In the genomic region with DNA sequence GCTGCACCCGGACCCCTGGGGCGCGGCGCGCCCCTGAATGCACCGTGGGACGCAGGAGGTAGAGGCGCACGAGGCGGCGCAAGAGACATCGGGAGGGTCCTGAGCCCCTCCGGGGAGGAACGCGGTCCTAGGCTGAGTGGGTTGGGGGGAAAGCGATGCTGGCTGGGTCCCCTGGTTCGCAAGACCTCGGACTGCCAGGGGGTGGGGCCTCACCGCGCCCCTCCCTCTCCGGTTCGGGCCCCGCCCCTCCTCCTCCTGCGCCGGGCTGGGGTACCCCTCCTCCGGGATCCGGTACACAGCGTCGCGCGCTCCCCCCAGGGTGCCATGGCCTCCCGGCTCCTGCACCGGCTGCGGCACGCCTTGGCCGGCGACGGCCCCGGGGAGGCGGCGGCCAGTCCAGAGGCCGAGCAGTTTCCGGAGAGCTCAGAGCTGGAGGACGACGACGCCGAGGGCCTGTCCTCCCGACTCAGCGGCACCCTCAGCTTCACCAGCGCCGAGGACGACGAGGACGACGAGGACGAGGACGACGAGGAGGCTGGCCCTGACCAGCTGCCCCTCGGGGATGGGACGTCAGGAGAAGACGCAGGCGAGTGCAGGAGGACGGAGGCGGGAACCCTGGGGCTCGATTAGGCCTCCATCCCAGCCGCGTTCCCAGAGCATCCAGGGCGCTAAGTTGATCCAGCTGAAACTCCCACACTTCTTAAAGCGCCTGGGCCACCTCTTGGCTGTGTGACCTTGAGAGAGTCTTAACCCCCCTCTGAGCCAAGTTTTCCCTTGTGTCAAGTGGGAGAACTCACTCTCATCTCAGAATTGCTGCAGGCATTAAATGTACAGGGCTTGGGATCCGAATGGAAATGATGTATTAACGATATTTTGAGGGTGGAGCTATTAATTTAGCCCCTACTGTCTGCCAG, we compare ENCODE assay signal across 9 cellular contexts. TPM values are rescaled to one million over a fixed set of nuclear protein-coding genes. Genes with fewer than 3 reads are reported as not detected.
A peak's percentile ranks its signal among the peaks of the same experiment; 100 is the strongest.
DNase-seq lines count a peak whose midpoint lies in the region; ATAC-seq, FAIRE-seq and TF ChIP-seq lines count a peak whose summit lies in the region.
"Had no signal": no experiment of that assay in that cellular context is flagged by ENCODE, and none has a peak within 500 bp of the region (broad histone marks: within the 10 kb centered on the region; RNA-seq: fewer than 3 reads in every experiment).

No MANE protein-coding gene starts in this region.

- 28% methylated on average over 54 of the region's 71 CpGs for WGBS in HepG2 (ENCODE audit: low lambda C conversion rate)

- H3K4me2 ChIP-seq in Loucy (ENCODE audit: low read depth, low read length, poor library complexity, severe bottlenecking): peak overlapping the region; percentile 58
- H3K4me2 ChIP-seq in HepG2 (ENCODE audit: low read depth, low read length): peak overlapping the region; percentile 80

- no TSS peak for BruUV-seq in HepG2 (replicated peaks; lab: Mats Ljungman, UMichigan)

- H2AFZ ChIP-seq in Loucy (ENCODE audit: low read length): peak overlapping the region; percentile 58; the same call in 1 of the 2 replicates
- H2AFZ ChIP-seq in HepG2 (ENCODE audit: low read length): no peak overlapping the region

- TF ChIP-seq EP300 in HepG2 (IDR thresholded peaks at IDR 0.05; ENCODE audit: low read depth in 2 of 2, low read length in 2 of 2) (0 out of 4 replicates have a peak, but pooled peaks of 1 of the 2 experiments have one; percentile 3), HepG2 (CRISPR knock-in tag; IDR thresholded peaks at IDR 0.05; ENCODE audit: borderline replicate concordance) (peak; percentile 38)

- H3K4me1 ChIP-seq in Loucy (ENCODE audit: insufficient read depth, low read length, poor library complexity, severe bottlenecking) (peaks cover 8% of the 10 kb centered on the region), duodenal mucosa (ENCODE audit: control insufficient read depth in 1 of 2, insufficient read depth in 2 of 2, low read length in 2 of 2) (peaks cover 26 to 28% of the 10 kb centered on the region in 2 donors), HepG2 (ENCODE audit: insufficient read depth, low read length) (peaks cover 59% of the 10 kb centered on the region)

- CTCF ChIA-PET in HepG2 (lab: Yijun Ruan, JAX; ENCODE audit: low intra/inter-chr PET ratio, low total read pairs): interaction anchor here (1.1 kb wide), 1 partner anchor 10 kb away, joined by 4 read pairs; no protein-coding TSS in a partner anchor

- H3K9me3 ChIP-seq in Loucy (ENCODE audit: insufficient read depth, low read depth, low read length) (no peaks in the 10 kb centered on the region), duodenal mucosa (ENCODE audit: control insufficient read depth in 1 of 2, low read length in 2 of 2) (no peaks in the 10 kb centered on the region), HepG2 (ENCODE audit: low read length) (no peaks in the 10 kb centered on the region)

- peak in 1 of 2 experiments; percentile 81; a peak in 3 of 4 replicates for TF ChIP-seq POLR2A in HepG2 (IDR thresholded peaks at IDR 0.05; ENCODE audit: insufficient read depth in 1 of 2, low read depth in 2 of 2, low read length in 2 of 2)

- TF ChIP-seq CTCF in GM12864 (IDR thresholded peaks at IDR 0.05; ENCODE audit: low read depth, low read length, missing control alignments) (no peak), Loucy (conservative IDR thresholded peaks at IDR 0.05; ENCODE audit: low read length) (no peak), HepG2 (CRISPR knock-in tag; IDR thresholded peaks at IDR 0.05) (0 out of 2 replicates have a peak, but pooled peaks have one; percentile 13)

- in situ Hi-C loops in HepG2 (cut with HindIII; ENCODE audit: extremely low pct_ligation_motif_present, low pct_unique_long_range_greater_than_20kb): no loop called here

- H3K27me3 ChIP-seq in Loucy (ENCODE audit: insufficient read depth, low read length, poor library complexity, severe bottlenecking): no peaks in the 10 kb centered on the region
- H3K27me3 ChIP-seq in duodenal mucosa (ENCODE audit: control insufficient read depth in 1 of 2, insufficient read depth in 2 of 2, low read length in 2 of 2): no peaks in the 10 kb centered on the region
- no peaks in the 10 kb centered on the region for H3K27me3 ChIP-seq in HepG2 (ENCODE audit: control insufficient read depth in 1 of 2, insufficient read depth in 2 of 2, low read length in 2 of 2)

- no peak for FAIRE-seq in HepG2 (lab: Jason Lieb, UNC)
- FAIRE-seq: colon had no signal

- intact Hi-C loops in HepG2 (cut with micrococcal nuclease; ENCODE audit: unreplicated experiment): loop anchor here (2.0 to 5.0 kb wide), 3 partner anchors 48 to 98 kb away; a partner anchor contains a TSS

- no peaks in the 10 kb centered on the region for H3K79me2 ChIP-seq in Loucy (ENCODE audit: insufficient read depth, low read length)
- H3K79me2 ChIP-seq in HepG2 (ENCODE audit: insufficient read depth, low read length): no peaks in the 10 kb centered on the region

- peak overlapping the region; percentile 61 for H3K4me3 ChIP-seq in GM12864 (ENCODE audit: low read depth, low read length)
- H3K4me3 ChIP-seq in Loucy (ENCODE audit: low read length, poor library complexity, severe bottlenecking): peak overlapping the region; percentile 54
- peak overlapping the region; percentile 82 to 84 for H3K4me3 ChIP-seq in duodenal mucosa (ENCODE audit: low read depth in 1 of 2, low read length in 2 of 2)
- peak overlapping the region; percentile 71 to 87 (median 86) for H3K4me3 ChIP-seq in HepG2 (replicated peaks in 1 of 3; ENCODE audit: insufficient read depth in 1 of 3, low read depth in 2 of 3, low read length in 3 of 3)

- H3K36me3 ChIP-seq in Loucy (ENCODE audit: insufficient read depth, low read length) (no peaks in the 10 kb centered on the region), duodenal mucosa (ENCODE audit: control insufficient read depth in 1 of 2, insufficient read depth in 2 of 2, low read length in 2 of 2) (peaks cover 0 to 2% of the 10 kb centered on the region in 2 donors), HepG2 (replicated peaks in 1 of 2; ENCODE audit: control insufficient read depth in 1 of 2, insufficient read depth in 2 of 2, low read length in 2 of 2) (0 out of 5 replicates have a peak, but pooled peaks cover 0 to 4% of the 10 kb centered on the region in 2 experiments)

- TF ChIP-seq RAD21 in HepG2 (CRISPR knock-in tag; IDR thresholded peaks at IDR 0.05): peak; percentile 54; the same call in 1 of the 2 replicates

- H3F3A ChIP-seq in Loucy (ENCODE audit: low read depth): no peaks in the 10 kb centered on the region

- H3K27ac ChIP-seq in duodenal mucosa (ENCODE audit: low read depth, low read length) (peak overlapping the region; percentile 80), HepG2 (ENCODE audit: extremely low read length, insufficient read depth, low read length) (peak overlapping the region; percentile 69)

- peak overlapping the region; percentile 55 for H3K9ac ChIP-seq in Loucy (ENCODE audit: low read depth, low read length, poor library complexity, severe bottlenecking)
- H3K9ac ChIP-seq in duodenal mucosa (ENCODE audit: low read depth in 1 of 2, low read length in 2 of 2): peak overlapping the region; percentile 65 to 80
- peak overlapping the region; percentile 72 for H3K9ac ChIP-seq in HepG2 (ENCODE audit: insufficient read depth, low read depth, low read length)

- no peak for DNase-seq in GM12864 (ENCODE audit: low read depth)
- peak; percentile 54 for DNase-seq in activated CD4-positive, alpha-beta T cell treated with anti-CD3 and anti-CD28 coated beads for 48 hours
- peak; percentile 47 for DNase-seq in HepG2 (ENCODE audit: low spot score)
- DNase-seq in stimulated activated CD4-positive, alpha-beta T cell treated with anti-CD3 and anti-CD28 coated beads, Interleukin-2, amount 100 ng/mL, for 24 hours: peak; percentile 50 to 62

- POLR2A ChIA-PET in HepG2 (lab: Yijun Ruan, JAX): interaction anchor here (1.0 to 2.5 kb wide), 24 partner anchors 8 to 418 kb away, joined by 3 to 21 read pairs (median 6); a partner anchor contains a TSS

- no peaks in the 10 kb centered on the region for H3K9me2 ChIP-seq in Loucy (replicated peaks; ENCODE audit: low read depth, low read length)

- ATAC-seq in HepG2 (peak; percentile 73), HG02981 (IDR thresholded peaks at IDR 0.05; ENCODE audit: unreplicated experiment) (no peak), HG02840 (IDR thresholded peaks at IDR 0.05; ENCODE audit: low FRiP score, unreplicated experiment) (no peak)

- H4K20me1 ChIP-seq in Loucy (ENCODE audit: insufficient read depth, low read length, poor library complexity, severe bottlenecking) (no peaks in the 10 kb centered on the region), HepG2 (ENCODE audit: insufficient read depth, low read length) (no peaks in the 10 kb centered on the region)

RNA-seq across cellular contexts. Expression of a gene that starts 0.5 kb away (rescaled TPM):
- total RNA-seq in HepG2 (2016; rRNA removed; fragmentation: Illumina TruSeq; extraction: Trizol): 9.3 and 12.8 TPM in 2 replicates
- 3.2 and 4.1 TPM in 2 replicates for total RNA-seq in HepG2 (2016; cell fraction: cytosol; rRNA removed; fragmentation: Illumina TruSeq; extraction: Trizol; ENCODE audit: low read depth)
- total RNA-seq in HepG2 (2016; cell fraction: insoluble cytoplasmic fraction; rRNA removed; fragmentation: Illumina TruSeq; extraction: Trizol): 8.3 and 13.1 TPM in 2 replicates
- total RNA-seq in HepG2 (2016; cell fraction: membrane; rRNA removed; fragmentation: Illumina TruSeq; extraction: Trizol): 8.2 and 11.5 TPM in 2 replicates
- total RNA-seq in HepG2 (2016; cell fraction: nucleus; rRNA removed; fragmentation: Illumina TruSeq; extraction: Trizol): 8.8 and 9.6 TPM in 2 replicates
- 7.7 and 9.3 TPM in 2 replicates for polyA plus RNA-seq in HepG2 (2011; rRNA removed)
- polyA plus RNA-seq in HepG2 (2011; cell fraction: cytosol; rRNA removed): 5.3 and 8.0 TPM in 2 replicates
- 19.8 and 23.5 TPM in 2 replicates for polyA plus RNA-seq in HepG2 (2011; cell fraction: nucleus; rRNA removed)
- 2.8 and 3.5 TPM in 2 replicates for polyA plus RNA-seq in HepG2 (2012)
- 3.6 and 3.9 TPM in 2 replicates for polyA plus RNA-seq in HepG2 (2016; cell fraction: cytosol; fragmentation: Illumina TruSeq; extraction: Trizol; ENCODE audit: low read depth)
- 9.9 and 11.5 TPM in 2 replicates for polyA plus RNA-seq in HepG2 (2016; cell fraction: insoluble cytoplasmic fraction; fragmentation: Illumina TruSeq; extraction: Trizol; ENCODE audit: low read depth)
- 7.4 and 8.6 TPM in 2 replicates for polyA plus RNA-seq in HepG2 (2016; cell fraction: membrane; fragmentation: Illumina TruSeq; extraction: Trizol; ENCODE audit: low read depth)
- polyA plus RNA-seq in HepG2 (2016; cell fraction: nucleus; fragmentation: Illumina TruSeq; extraction: Trizol; ENCODE audit: insufficient read depth, low read depth): 12.4 and 16.9 TPM in 2 replicates
- 4.7 and 14.9 TPM in 2 replicates for polyA minus RNA-seq in HepG2 (2011; rRNA and poly(A)+ RNA removed; ENCODE audit: low replicate concordance)
- polyA minus RNA-seq in HepG2 (2011; cell fraction: cytosol; rRNA and poly(A)+ RNA removed): 5.2 and 5.3 TPM in 2 replicates
- polyA minus RNA-seq in HepG2 (2011; cell fraction: nucleus; rRNA and poly(A)+ RNA removed): 13.4 and 17.7 TPM in 2 replicates

RNA-seq across cellular contexts. Expression of a gene that starts 7.0 kb away (rescaled TPM):
- total RNA-seq in HepG2 (2016; rRNA removed; fragmentation: Illumina TruSeq; extraction: Trizol): 4.7 and 7.1 TPM in 2 replicates
- total RNA-seq in HepG2 (2016; cell fraction: cytosol; rRNA removed; fragmentation: Illumina TruSeq; extraction: Trizol; ENCODE audit: low read depth): 1.9 TPM in 2 replicates
- 3.9 and 7.3 TPM in 2 replicates for total RNA-seq in HepG2 (2016; cell fraction: insoluble cytoplasmic fraction; rRNA removed; fragmentation: Illumina TruSeq; extraction: Trizol)
- 1.4 and 2.9 TPM in 2 replicates for total RNA-seq in HepG2 (2016; cell fraction: membrane; rRNA removed; fragmentation: Illumina TruSeq; extraction: Trizol)
- 0.78 and 1.0 TPM in 2 replicates for total RNA-seq in HepG2 (2016; cell fraction: nucleus; rRNA removed; fragmentation: Illumina TruSeq; extraction: Trizol)
- 1.8 and 2.5 TPM in 2 replicates for polyA plus RNA-seq in HepG2 (2011; rRNA removed)
- 4.6 and 5.7 TPM in 2 replicates for polyA plus RNA-seq in HepG2 (2011; cell fraction: cytosol; rRNA removed)
- 1.7 and 1.9 TPM in 2 replicates for polyA plus RNA-seq in HepG2 (2011; cell fraction: nucleus; rRNA removed)
- polyA plus RNA-seq in HepG2 (2012): 2.2 and 3.6 TPM in 2 replicates
- polyA plus RNA-seq in HepG2 (2016; cell fraction: cytosol; fragmentation: Illumina TruSeq; extraction: Trizol; ENCODE audit: low read depth): 1.7 and 2.4 TPM in 2 replicates
- 8.8 and 10.1 TPM in 2 replicates for polyA plus RNA-seq in HepG2 (2016; cell fraction: insoluble cytoplasmic fraction; fragmentation: Illumina TruSeq; extraction: Trizol; ENCODE audit: low read depth)
- 1.5 and 1.8 TPM in 2 replicates for polyA plus RNA-seq in HepG2 (2016; cell fraction: membrane; fragmentation: Illumina TruSeq; extraction: Trizol; ENCODE audit: low read depth)
- 3.3 and 3.6 TPM in 2 replicates for polyA plus RNA-seq in HepG2 (2016; cell fraction: nucleus; fragmentation: Illumina TruSeq; extraction: Trizol; ENCODE audit: insufficient read depth, low read depth)
- 1.7 and 2.9 TPM in 2 replicates for polyA minus RNA-seq in HepG2 (2011; rRNA and poly(A)+ RNA removed; ENCODE audit: low replicate concordance)
- polyA minus RNA-seq in HepG2 (2011; cell fraction: cytosol; rRNA and poly(A)+ RNA removed): 1.3 TPM in 1 of 2 replicates, not detected in the other
- 1.3 and 1.7 TPM in 2 replicates for polyA minus RNA-seq in HepG2 (2011; cell fraction: nucleus; rRNA and poly(A)+ RNA removed)

RNA-seq across cellular contexts. Expression of a gene that starts 21.7 kb away (rescaled TPM):
- total RNA-seq in HepG2 (2016; rRNA removed; fragmentation: Illumina TruSeq; extraction: Trizol): 123 and 139 TPM in 2 replicates
- total RNA-seq in HepG2 (2016; cell fraction: cytosol; rRNA removed; fragmentation: Illumina TruSeq; extraction: Trizol; ENCODE audit: low read depth): 108 and 125 TPM in 2 replicates
- total RNA-seq in HepG2 (2016; cell fraction: insoluble cytoplasmic fraction; rRNA removed; fragmentation: Illumina TruSeq; extraction: Trizol): 118 and 139 TPM in 2 replicates
- 79.5 and 81.6 TPM in 2 replicates for total RNA-seq in HepG2 (2016; cell fraction: membrane; rRNA removed; fragmentation: Illumina TruSeq; extraction: Trizol)
- total RNA-seq in HepG2 (2016; cell fraction: nucleus; rRNA removed; fragmentation: Illumina TruSeq; extraction: Trizol): 34.2 and 41.5 TPM in 2 replicates
- polyA plus RNA-seq in HepG2 (2011; rRNA removed): 58.6 and 100 TPM in 2 replicates
- polyA plus RNA-seq in HepG2 (2011; cell fraction: cytosol; rRNA removed): 63.8 and 96.2 TPM in 2 replicates
- 29.8 and 37.6 TPM in 2 replicates for polyA plus RNA-seq in HepG2 (2011; cell fraction: nucleus; rRNA removed)
- polyA plus RNA-seq in HepG2 (2012): 47.4 and 65.0 TPM in 2 replicates
- 79.9 and 83.0 TPM in 2 replicates for polyA plus RNA-seq in HepG2 (2016; cell fraction: cytosol; fragmentation: Illumina TruSeq; extraction: Trizol; ENCODE audit: low read depth)
- 212 and 226 TPM in 2 replicates for polyA plus RNA-seq in HepG2 (2016; cell fraction: insoluble cytoplasmic fraction; fragmentation: Illumina TruSeq; extraction: Trizol; ENCODE audit: low read depth)
- 72.2 and 74.7 TPM in 2 replicates for polyA plus RNA-seq in HepG2 (2016; cell fraction: membrane; fragmentation: Illumina TruSeq; extraction: Trizol; ENCODE audit: low read depth)
- 105 and 106 TPM in 2 replicates for polyA plus RNA-seq in HepG2 (2016; cell fraction: nucleus; fragmentation: Illumina TruSeq; extraction: Trizol; ENCODE audit: insufficient read depth, low read depth)
- 49.8 and 263 TPM in 2 replicates for polyA minus RNA-seq in HepG2 (2011; rRNA and poly(A)+ RNA removed; ENCODE audit: low replicate concordance)
- 28.6 and 38.5 TPM in 2 replicates for polyA minus RNA-seq in HepG2 (2011; cell fraction: cytosol; rRNA and poly(A)+ RNA removed)
- polyA minus RNA-seq in HepG2 (2011; cell fraction: nucleus; rRNA and poly(A)+ RNA removed): 13.6 and 17.3 TPM in 2 replicates

RNA-seq across cellular contexts. Expression of a gene that starts 23.1 kb away (rescaled TPM):
- 31.4 and 39.1 TPM in 2 replicates for total RNA-seq in HepG2 (2016; rRNA removed; fragmentation: Illumina TruSeq; extraction: Trizol)
- total RNA-seq in HepG2 (2016; cell fraction: cytosol; rRNA removed; fragmentation: Illumina TruSeq; extraction: Trizol; ENCODE audit: low read depth): 13.6 and 16.0 TPM in 2 replicates
- 30.3 and 38.0 TPM in 2 replicates for total RNA-seq in HepG2 (2016; cell fraction: insoluble cytoplasmic fraction; rRNA removed; fragmentation: Illumina TruSeq; extraction: Trizol)
- 19.0 and 20.4 TPM in 2 replicates for total RNA-seq in HepG2 (2016; cell fraction: membrane; rRNA removed; fragmentation: Illumina TruSeq; extraction: Trizol)
- total RNA-seq in HepG2 (2016; cell fraction: nucleus; rRNA removed; fragmentation: Illumina TruSeq; extraction: Trizol): 17.7 and 20.1 TPM in 2 replicates
- 45.5 and 54.4 TPM in 2 replicates for polyA plus RNA-seq in HepG2 (2011; rRNA removed)
- 50.4 and 73.4 TPM in 2 replicates for polyA plus RNA-seq in HepG2 (2011; cell fraction: cytosol; rRNA removed)
- polyA plus RNA-seq in HepG2 (2011; cell fraction: nucleus; rRNA removed): 70.1 and 71.8 TPM in 2 replicates
- 16.3 and 20.3 TPM in 2 replicates for polyA plus RNA-seq in HepG2 (2012)
- 11.4 and 13.6 TPM in 2 replicates for polyA plus RNA-seq in HepG2 (2016; cell fraction: cytosol; fragmentation: Illumina TruSeq; extraction: Trizol; ENCODE audit: low read depth)
- 33.1 and 35.2 TPM in 2 replicates for polyA plus RNA-seq in HepG2 (2016; cell fraction: insoluble cytoplasmic fraction; fragmentation: Illumina TruSeq; extraction: Trizol; ENCODE audit: low read depth)
- 13.3 and 16.5 TPM in 2 replicates for polyA plus RNA-seq in HepG2 (2016; cell fraction: membrane; fragmentation: Illumina TruSeq; extraction: Trizol; ENCODE audit: low read depth)
- 27.1 and 29.1 TPM in 2 replicates for polyA plus RNA-seq in HepG2 (2016; cell fraction: nucleus; fragmentation: Illumina TruSeq; extraction: Trizol; ENCODE audit: insufficient read depth, low read depth)
- polyA minus RNA-seq in HepG2 (2011; rRNA and poly(A)+ RNA removed; ENCODE audit: low replicate concordance): 60.4 and 71.0 TPM in 2 replicates
- 13.3 and 13.7 TPM in 2 replicates for polyA minus RNA-seq in HepG2 (2011; cell fraction: cytosol; rRNA and poly(A)+ RNA removed)
- polyA minus RNA-seq in HepG2 (2011; cell fraction: nucleus; rRNA and poly(A)+ RNA removed): 30.1 and 36.4 TPM in 2 replicates

RNA-seq across cellular contexts. Expression of a gene that starts 23.3 kb away (rescaled TPM):
- 5.8 and 7.3 TPM in 2 replicates for total RNA-seq in HepG2 (2016; rRNA removed; fragmentation: Illumina TruSeq; extraction: Trizol)
- 0.81 and 1.2 TPM in 2 replicates for total RNA-seq in HepG2 (2016; cell fraction: cytosol; rRNA removed; fragmentation: Illumina TruSeq; extraction: Trizol; ENCODE audit: low read depth)
- 5.4 and 6.5 TPM in 2 replicates for total RNA-seq in HepG2 (2016; cell fraction: insoluble cytoplasmic fraction; rRNA removed; fragmentation: Illumina TruSeq; extraction: Trizol)
- total RNA-seq in HepG2 (2016; cell fraction: membrane; rRNA removed; fragmentation: Illumina TruSeq; extraction: Trizol): 2.4 and 2.6 TPM in 2 replicates
- 3.2 and 3.8 TPM in 2 replicates for total RNA-seq in HepG2 (2016; cell fraction: nucleus; rRNA removed; fragmentation: Illumina TruSeq; extraction: Trizol)
- polyA plus RNA-seq in HepG2 (2011; rRNA removed): 5.2 and 7.1 TPM in 2 replicates
- polyA plus RNA-seq in HepG2 (2011; cell fraction: cytosol; rRNA removed): 5.2 and 6.1 TPM in 2 replicates
- polyA plus RNA-seq in HepG2 (2011; cell fraction: nucleus; rRNA removed): 3.7 and 5.1 TPM in 2 replicates
- 3.8 and 4.3 TPM in 2 replicates for polyA plus RNA-seq in HepG2 (2012)
- polyA plus RNA-seq in HepG2 (2016; cell fraction: cytosol; fragmentation: Illumina TruSeq; extraction: Trizol; ENCODE audit: low read depth): 0.27 and 0.34 TPM in 2 replicates
- 3.5 and 4.2 TPM in 2 replicates for polyA plus RNA-seq in HepG2 (2016; cell fraction: insoluble cytoplasmic fraction; fragmentation: Illumina TruSeq; extraction: Trizol; ENCODE audit: low read depth)
- 0.60 and 1.0 TPM in 2 replicates for polyA plus RNA-seq in HepG2 (2016; cell fraction: membrane; fragmentation: Illumina TruSeq; extraction: Trizol; ENCODE audit: low read depth)
- polyA plus RNA-seq in HepG2 (2016; cell fraction: nucleus; fragmentation: Illumina TruSeq; extraction: Trizol; ENCODE audit: insufficient read depth, low read depth): 4.9 and 5.3 TPM in 2 replicates
- 18.3 and 18.9 TPM in 2 replicates for polyA minus RNA-seq in HepG2 (2011; rRNA and poly(A)+ RNA removed; ENCODE audit: low replicate concordance)
- 6.0 and 8.8 TPM in 2 replicates for polyA minus RNA-seq in HepG2 (2011; cell fraction: cytosol; rRNA and poly(A)+ RNA removed)
- polyA minus RNA-seq in HepG2 (2011; cell fraction: nucleus; rRNA and poly(A)+ RNA removed): 3.6 and 5.2 TPM in 2 replicates
